15 cellular contexts compared by ENCODE assay signal in genomic region chr22:49590851-49591445, GRCh38.
A peak's percentile ranks its signal among the peaks of the same experiment; 100 is the strongest.
DNase-seq lines count a peak whose midpoint lies in the region; ATAC-seq, FAIRE-seq and TF ChIP-seq lines count a peak whose summit lies in the region.
"Had no signal": no experiment of that assay in that cellular context is flagged by ENCODE, and none has a peak within 500 bp of the region (broad histone marks: within the 10 kb centered on the region; RNA-seq: fewer than 3 reads in every experiment).

No MANE protein-coding gene starts in this region.

- H3K27me3 ChIP-seq in right lobe of liver = no peaks in the 10 kb centered on the region
- H3K27me3 ChIP-seq in HepG2 (ENCODE audit: control insufficient read depth in 1 of 2, insufficient read depth in 2 of 2, low read length in 2 of 2) = peaks cover 8 to 57% of the 10 kb centered on the region in 2 experiments; a peak in 4 of 5 replicates
- H3K27me3 ChIP-seq in osteoblast (ENCODE audit: insufficient read depth, low read length) = no peaks in the 10 kb centered on the region
- H3K27me3 ChIP-seq: BLaER1 treated with 17β-estradiol and CSF1 and Interleukin-3, amounts not matched to agents 10 nM and 100 nM had no signal

- no peak overlapping the region for H3K4me3 ChIP-seq in right lobe of liver
- no peak overlapping the region for H3K4me3 ChIP-seq in HepG2 (replicated peaks in 1 of 3; ENCODE audit: insufficient read depth in 1 of 3, low read depth in 2 of 3, low read length in 3 of 3)
- H3K4me3 ChIP-seq in kidney (ENCODE audit: low read length in 2 of 2) = no peak overlapping the region
- no peak overlapping the region for H3K4me3 ChIP-seq in osteoblast (ENCODE audit: insufficient read depth, low read length)
- H3K4me3 ChIP-seq: BLaER1 treated with 17β-estradiol and CSF1 and Interleukin-3, amounts not matched to agents 10 nM and 100 nM; GM23248 had no signal

- CTCF ChIA-PET in HepG2 (lab: Yijun Ruan, JAX; ENCODE audit: low intra/inter-chr PET ratio, low total read pairs) = no interaction called here

- no peak for FAIRE-seq in HepG2 (lab: Jason Lieb, UNC)
- FAIRE-seq in kidney (lab: Jason Lieb, UNC) = no peak

- H4K20me1 ChIP-seq in HepG2 (ENCODE audit: insufficient read depth, low read length) = no peaks in the 10 kb centered on the region
- H4K20me1 ChIP-seq in osteoblast (ENCODE audit: insufficient read depth, low read length) = no peaks in the 10 kb centered on the region

- no peaks in the 10 kb centered on the region for H3K9me3 Mint-ChIP-seq in type B pancreatic cell
- H3K9me3 Mint-ChIP-seq: CD4-positive, CD25-positive, alpha-beta regulatory T cell had no signal

- H2AFZ ChIP-seq in HepG2 (ENCODE audit: low read length) = no peak overlapping the region
- no peak overlapping the region for H2AFZ ChIP-seq in osteoblast (ENCODE audit: low read length)
- H2AFZ ChIP-seq: GM23248 had no signal

- H3K4me3 Mint-ChIP-seq in type B pancreatic cell = no peak overlapping the region
- H3K4me3 Mint-ChIP-seq: CD4-positive, CD25-positive, alpha-beta regulatory T cell; H9 had no signal

- ATAC-seq in right lobe of liver (no peak), HepG2 (no peak), GM19452 (IDR thresholded peaks at IDR 0.05; ENCODE audit: unreplicated experiment) (no peak)

- H3K36me3 Mint-ChIP-seq in type B pancreatic cell = no peaks in the 10 kb centered on the region
- H3K36me3 Mint-ChIP-seq: CD4-positive, CD25-positive, alpha-beta regulatory T cell had no signal

- in situ Hi-C loops in HepG2 (cut with HindIII; ENCODE audit: extremely low pct_ligation_motif_present, low pct_unique_long_range_greater_than_20kb) = no loop called here

- no peak overlapping the region for H3K27ac Mint-ChIP-seq in type B pancreatic cell
- H3K27ac Mint-ChIP-seq: CD4-positive, CD25-positive, alpha-beta regulatory T cell; H9 had no signal

- BruUV-seq in HepG2 (replicated peaks; lab: Mats Ljungman, UMichigan) = no TSS peak

- no peak overlapping the region for H3K4me2 ChIP-seq in HepG2 (ENCODE audit: low read depth, low read length)
- no peak overlapping the region for H3K4me2 ChIP-seq in osteoblast (ENCODE audit: insufficient read depth, low read length)
- H3K4me2 ChIP-seq: BLaER1 treated with 17β-estradiol and CSF1 and Interleukin-3, amounts not matched to agents 10 nM and 100 nM had no signal

- H3K27ac ChIP-seq in right lobe of liver (no peak overlapping the region), HepG2 (ENCODE audit: extremely low read length, insufficient read depth, low read length) (no peak overlapping the region), kidney (ENCODE audit: low read depth in 2 of 2, low read length in 2 of 2) (no peak overlapping the region), osteoblast (ENCODE audit: low read depth, low read length) (no peak overlapping the region)
- H3K27ac ChIP-seq: BLaER1 treated with 17β-estradiol and CSF1 and Interleukin-3, amounts not matched to agents 10 nM and 100 nM; GM23248 had no signal

- H3K79me2 ChIP-seq in HepG2 (ENCODE audit: insufficient read depth, low read length) (no peaks in the 10 kb centered on the region), osteoblast (ENCODE audit: insufficient read depth, low read length) (no peaks in the 10 kb centered on the region)

- H3K4me1 ChIP-seq in right lobe of liver (no peaks in the 10 kb centered on the region), HepG2 (ENCODE audit: insufficient read depth, low read length) (no peaks in the 10 kb centered on the region), kidney (ENCODE audit: control insufficient read depth in 1 of 2, insufficient read depth in 1 of 2, low read depth in 1 of 2, low read length in 2 of 2) (no peaks in the 10 kb centered on the region), osteoblast (ENCODE audit: insufficient read depth, low read length) (no peaks in the 10 kb centered on the region)

- TF ChIP-seq CTCF in right lobe of liver (IDR thresholded peaks at IDR 0.05) (no peak), HepG2 (CRISPR knock-in tag; IDR thresholded peaks at IDR 0.05) (no peak), kidney (IDR thresholded peaks at IDR 0.05; ENCODE audit: borderline replicate concordance, extremely low read depth, insufficient read depth) (no peak), osteoblast (IDR thresholded peaks at IDR 0.05; ENCODE audit: extremely low read depth, low read depth, low read length) (no peak), type B pancreatic cell (conservative IDR thresholded peaks at IDR 0.05) (no peak)

- intact Hi-C loops in right lobe of liver (cut with DNase I) (no loop called here), HepG2 (cut with micrococcal nuclease; ENCODE audit: unreplicated experiment) (no loop called here), kidney (cut with DNase I) (no loop called here)

- no peaks in the 10 kb centered on the region for H3K9me3 ChIP-seq in right lobe of liver
- no peaks in the 10 kb centered on the region for H3K9me3 ChIP-seq in HepG2 (ENCODE audit: low read length)
- H3K9me3 ChIP-seq in kidney (ENCODE audit: control insufficient read depth in 1 of 2, low read length in 2 of 2) = peaks cover 3 to 4% of the 10 kb centered on the region in 2 donors
- H3K9me3 ChIP-seq in osteoblast (ENCODE audit: low read depth, low read length) = peaks cover 1% of the 10 kb centered on the region

- no peak for TF ChIP-seq RAD21 in HepG2 (CRISPR knock-in tag; IDR thresholded peaks at IDR 0.05)

- no peaks in the 10 kb centered on the region for H3K27me3 Mint-ChIP-seq in type B pancreatic cell
- H3K27me3 Mint-ChIP-seq: CD4-positive, CD25-positive, alpha-beta regulatory T cell had no signal

- H3K4me1 Mint-ChIP-seq in type B pancreatic cell (ENCODE audit: unreplicated experiment) = no peaks in the 10 kb centered on the region

- WGBS in right lobe of liver (ENCODE audit: insufficient coverage, low coverage, low lambda C conversion rate, missing lambda C conversion rate) = 10% methylated on average over 2 of the region's 17 CpGs
- WGBS in HepG2 (ENCODE audit: low lambda C conversion rate) = 5% methylated on average over 5 of the region's 17 CpGs

- H3K9ac ChIP-seq in HepG2 (ENCODE audit: insufficient read depth, low read depth, low read length) (no peak overlapping the region), kidney (ENCODE audit: low read length in 2 of 2) (no peak overlapping the region)
- H3K9ac ChIP-seq: BLaER1 treated with 17β-estradiol and CSF1 and Interleukin-3, amounts not matched to agents 10 nM and 100 nM; GM23248 had no signal

- DNase-seq in right lobe of liver (peak in 2 of 3 donors; percentile 13 to 36), HepG2 (ENCODE audit: low spot score) (no peak), kidney (peak; percentile 52), osteoblast (ENCODE audit: insufficient read length, low spot score, missing footprints) (peak; percentile 51), GM19240 (ENCODE audit: insufficient read length, low spot score) (no peak), type B pancreatic cell (ENCODE audit: extremely low spot score, unreplicated experiment) (no peak)
- DNase-seq in activated effector memory CD4-positive, alpha-beta T cell treated with anti-CD3 and anti-CD28 coated beads, Interleukin-2, amount 50 U/mL, for 16 hours = no peak
- DNase-seq: ACHN; CD4-positive, CD25-positive, alpha-beta regulatory T cell; DMS53; GF-D8; GM23248; H9 had no signal

- TF ChIP-seq POLR2A in right lobe of liver (IDR thresholded peaks at IDR 0.05) (no peak), HepG2 (IDR thresholded peaks at IDR 0.05; ENCODE audit: insufficient read depth in 1 of 2, low read depth in 2 of 2, low read length in 2 of 2) (no peak)

- no peak for TF ChIP-seq EP300 in HepG2 (IDR thresholded peaks at IDR 0.05; ENCODE audit: low read depth in 2 of 2, low read length in 2 of 2)
- TF ChIP-seq EP300 in HepG2 (CRISPR knock-in tag; IDR thresholded peaks at IDR 0.05; ENCODE audit: borderline replicate concordance) = no peak

- H3K36me3 ChIP-seq in right lobe of liver = no peaks in the 10 kb centered on the region
- H3K36me3 ChIP-seq in HepG2 (replicated peaks in 1 of 2; ENCODE audit: control insufficient read depth in 1 of 2, insufficient read depth in 2 of 2, low read length in 2 of 2) = no peaks in the 10 kb centered on the region
- H3K36me3 ChIP-seq in kidney (ENCODE audit: control insufficient read depth in 1 of 2, insufficient read depth in 2 of 2, low read length in 2 of 2) = no peaks in the 10 kb centered on the region
- no peaks in the 10 kb centered on the region for H3K36me3 ChIP-seq in osteoblast (ENCODE audit: insufficient read depth, low read length)

- POLR2A ChIA-PET in HepG2 (lab: Yijun Ruan, JAX) = no interaction called here

TF ChIP-seq in HepG2, 621 proteins besides CTCF, POLR2A, EP300 and RAD21 (continues in another document):
- no peak for TF ChIP-seq SP140L (CRISPR knock-in tag; IDR thresholded peaks at IDR 0.05; ENCODE audit: borderline replicate concordance)
- TF ChIP-seq ZBTB8A (CRISPR knock-in tag; IDR thresholded peaks at IDR 0.05; ENCODE audit: borderline replicate concordance, low read depth) = no peak
- TF ChIP-seq ZNF740 (CRISPR knock-in tag; IDR thresholded peaks at IDR 0.05) = no peak
- no peak for TF ChIP-seq SRSF1 (optimal IDR thresholded peaks at IDR 0.05; ENCODE audit: low read depth, low read length)
- no peak for TF ChIP-seq ZNF781 (CRISPR knock-in tag; IDR thresholded peaks at IDR 0.05; ENCODE audit: borderline replicate concordance, not compliant biosample characterization)
- TF ChIP-seq IRX3 (CRISPR knock-in tag; IDR thresholded peaks at IDR 0.05; ENCODE audit: borderline replicate concordance, low read depth) = no peak
- TF ChIP-seq HMGA1 (CRISPR knock-in tag; conservative IDR thresholded peaks at IDR 0.05) = no peak
- TF ChIP-seq NFIB (CRISPR knock-in tag; IDR thresholded peaks at IDR 0.05; ENCODE audit: borderline replicate concordance) = no peak
- TF ChIP-seq SALL2 (CRISPR knock-in tag; IDR thresholded peaks at IDR 0.05) = no peak
- TF ChIP-seq THAP11 (CRISPR knock-in tag; IDR thresholded peaks at IDR 0.05) = no peak

Comparison
In these comparisons a context has a peak if more than half of its experiments do, and no peak if none do; other contexts are left out.
1. DNase-seq: peak in right lobe of liver (2 of 3), kidney (single experiment) and osteoblast (single experiment); none in HepG2 (single experiment), activated effector memory CD4-positive, alpha-beta T cell treated with anti-CD3 and anti-CD28 coated beads, Interleukin-2, amount 50 U/mL, for 16 hours (single experiment), GM19240 (single experiment) and type B pancreatic cell (single experiment).